Comparison of ENCODE assay signal across 16 cellular contexts in the genomic region with DNA sequence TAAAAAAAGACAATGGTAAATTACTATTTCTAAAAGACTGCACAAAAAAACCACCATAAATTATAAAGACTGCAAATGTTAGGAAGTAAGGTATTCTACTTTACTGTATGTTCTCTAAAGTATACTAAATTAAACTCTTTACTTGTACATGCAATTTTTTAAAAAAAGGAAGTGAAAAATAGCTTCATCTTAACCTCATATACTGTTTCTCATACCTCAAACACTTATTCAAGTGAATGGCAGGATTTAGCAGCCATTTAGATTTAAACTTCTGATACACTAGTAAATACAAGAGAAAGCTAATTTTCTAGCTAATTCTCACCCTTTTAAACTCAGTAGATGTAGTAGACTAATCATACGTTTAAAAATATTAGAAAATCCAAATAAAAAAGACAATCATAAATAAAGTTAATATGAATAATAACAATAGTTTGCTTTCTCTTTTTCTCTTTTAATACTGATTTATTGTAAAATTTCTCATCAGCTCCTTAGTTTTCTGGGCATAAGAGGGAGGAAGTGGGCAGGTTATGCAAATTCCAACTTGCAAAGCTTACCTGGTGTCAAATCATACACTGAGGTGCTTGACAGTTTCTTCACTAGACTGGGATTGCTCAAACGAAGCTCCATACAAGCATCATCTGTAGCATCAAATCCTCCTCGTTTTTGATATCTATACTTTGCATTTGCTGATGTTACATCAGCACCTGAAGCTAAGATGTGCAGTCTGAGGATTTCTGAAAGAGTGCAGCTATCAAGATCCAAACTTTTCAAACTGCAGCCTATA.
DNase-seq lines count a peak whose midpoint lies in the region; ATAC-seq and TF ChIP-seq lines count a peak whose summit lies in the region.
"Had no signal": no experiment of that assay in that cellular context is flagged by ENCODE, and none has a peak within 500 bp of the region (broad histone marks: within the 10 kb centered on the region; RNA-seq: fewer than 3 reads in every experiment).

No MANE protein-coding gene starts in this region.

- no peak overlapping the region for H3K4me3 ChIP-seq in DOHH2 (ENCODE audit: low read length)
- H3K4me3 ChIP-seq in SU-DHL-6 (ENCODE audit: insufficient read depth, low read length, poor library complexity, severe bottlenecking) = no peak overlapping the region
- H3K4me3 ChIP-seq in mammary epithelial cell (replicated peaks in 1 of 3; ENCODE audit: insufficient read depth in 1 of 3, low read depth in 2 of 3, low read length in 3 of 3) = no peak overlapping the region

- H3K4me2 ChIP-seq in DOHH2 (ENCODE audit: low read length) (peak overlapping the region; percentile 46), SU-DHL-6 (ENCODE audit: low read depth, low read length, poor library complexity, severe bottlenecking) (peak overlapping the region; percentile 24), mammary epithelial cell (ENCODE audit: insufficient read depth, low read depth, low read length) (no peak overlapping the region)

- H3K9me2 ChIP-seq in DOHH2 (replicated peaks; ENCODE audit: control insufficient read depth, low read length) (no peaks in the 10 kb centered on the region), SU-DHL-6 (replicated peaks; ENCODE audit: insufficient read depth, low read length) (no peaks in the 10 kb centered on the region)

- peaks cover 7% of the 10 kb centered on the region; the same call in 1 of the 2 replicates for H3K79me2 ChIP-seq in DOHH2 (ENCODE audit: control insufficient read depth, low read length)
- 0 out of 2 replicates have a peak, but pooled peaks cover 4% of the 10 kb centered on the region for H3K79me2 ChIP-seq in SU-DHL-6 (ENCODE audit: insufficient read depth, low read length)
- peaks cover 11% of the 10 kb centered on the region for H3K79me2 ChIP-seq in mammary epithelial cell (ENCODE audit: insufficient read depth, low read length)

- DNase-seq in mammary epithelial cell (no peak), amygdala (lab: John Stamatoyannopoulos, UW) (no peak)
- DNase-seq: KG1; NCI-H146; NCI-H446 treated with DMSO at 0.1 percent for 48 hours; right cardiac atrium; stimulated activated CD4-positive, alpha-beta T cell treated with anti-CD3 and anti-CD28 coated beads, Interleukin-1b, Interleukin-23, amount 100 ng/mL, for 48 hours had no signal

- WGBS in mammary epithelial cell (ENCODE audit: low coverage, missing lambda C conversion rate) = 41% methylated on average over 3 of the region's 3 CpGs

- TF ChIP-seq CTCF in DOHH2 (IDR thresholded peaks at IDR 0.05; ENCODE audit: low read depth, low read length, poor library complexity, severe bottlenecking) (no peak), SU-DHL-6 (IDR thresholded peaks at IDR 0.05; ENCODE audit: insufficient read depth, low read length, poor library complexity, severe bottlenecking) (no peak), mammary epithelial cell (conservative IDR thresholded peaks at IDR 0.05 in 1 of 2, IDR thresholded peaks at IDR 0.05 in 1 of 2; ENCODE audit: extremely low read depth in 1 of 2, insufficient read depth in 1 of 2, low read depth in 1 of 2, low read length in 2 of 2) (no peak)

- dilution Hi-C loops in mammary epithelial cell (cut with HindIII; ENCODE audit: low sequenced_read_pairs) = no loop called here

- CTCF ChIA-PET in mammary epithelial cell (lab: Charles Lee; ENCODE audit: low non-redundant PET) = no interaction called here

- peaks cover 26% of the 10 kb centered on the region for H3F3A ChIP-seq in DOHH2 (ENCODE audit: control insufficient read depth, insufficient read depth)
- H3F3A ChIP-seq in SU-DHL-6 (ENCODE audit: insufficient read depth) = peaks cover 11% of the 10 kb centered on the region; the same call in 1 of the 2 replicates

- H3K27ac ChIP-seq in DOHH2 (ENCODE audit: low read depth, low read length) = peak overlapping the region; percentile 53
- H3K27ac ChIP-seq in SU-DHL-6 (ENCODE audit: low read depth, low read length) = peak overlapping the region; percentile 46
- H3K27ac ChIP-seq in mammary epithelial cell (ENCODE audit: insufficient read depth, low read depth, low read length) = no peak overlapping the region
- H3K27ac ChIP-seq: HL-60 had no signal

- BruUV-seq in mammary epithelial cell (replicated peaks; lab: Mats Ljungman, UMichigan) = no TSS peak

- no peaks in the 10 kb centered on the region for H3K27me3 ChIP-seq in DOHH2 (ENCODE audit: control insufficient read depth, low read length)
- H3K27me3 ChIP-seq in SU-DHL-6 (ENCODE audit: low read length) = no peaks in the 10 kb centered on the region
- no peaks in the 10 kb centered on the region for H3K27me3 ChIP-seq in mammary epithelial cell (ENCODE audit: insufficient read depth, low read length)

- H2AFZ ChIP-seq in SU-DHL-6 (ENCODE audit: low read depth, low read length, severe bottlenecking) = no peak overlapping the region
- no peak overlapping the region for H2AFZ ChIP-seq in mammary epithelial cell (ENCODE audit: low read depth, low read length)

- in situ Hi-C loops in mammary epithelial cell (cut with MboI; ENCODE audit: low sequenced_read_pairs in 2 of 2) = no loop called here

- H4K20me1 ChIP-seq in DOHH2 (ENCODE audit: control insufficient read depth, insufficient read depth, low read depth, low read length) = no peaks in the 10 kb centered on the region; the same call in 1 of the 2 replicates
- H4K20me1 ChIP-seq in SU-DHL-6 (ENCODE audit: low read depth, low read length) = no peaks in the 10 kb centered on the region
- H4K20me1 ChIP-seq in mammary epithelial cell (ENCODE audit: insufficient read depth, low read length) = no peaks in the 10 kb centered on the region

- intact Hi-C loops in mammary epithelial cell (cut with micrococcal nuclease) = no loop called here

- H3K36me3 ChIP-seq in DOHH2 (ENCODE audit: control insufficient read depth, low read length) (peaks cover 90% of the 10 kb centered on the region), SU-DHL-6 (ENCODE audit: low read length) (peaks cover 37% of the 10 kb centered on the region), mammary epithelial cell (ENCODE audit: insufficient read depth, low read length) (peaks cover 19% of the 10 kb centered on the region)

- H3K9me3 ChIP-seq in DOHH2 (ENCODE audit: control insufficient read depth, insufficient read depth, low read length) (no peaks in the 10 kb centered on the region), SU-DHL-6 (ENCODE audit: insufficient read depth, low read length) (no peaks in the 10 kb centered on the region), mammary epithelial cell (replicated peaks; ENCODE audit: insufficient read depth, low read length) (no peaks in the 10 kb centered on the region)

- ATAC-seq in GM18868 (IDR thresholded peaks at IDR 0.05; ENCODE audit: unreplicated experiment) (peak; percentile 79), HG03060 (IDR thresholded peaks at IDR 0.05; ENCODE audit: low read depth, unreplicated experiment) (peak; percentile 50), HG03159 (IDR thresholded peaks at IDR 0.05; ENCODE audit: unreplicated experiment) (no peak), HG03457 (IDR thresholded peaks at IDR 0.05; ENCODE audit: unreplicated experiment) (no peak)
- ATAC-seq: Panc1, right cardiac atrium, WTC11 had no signal

- H3K4me1 ChIP-seq in DOHH2 (ENCODE audit: control insufficient read depth, low read length) (peaks cover 49% of the 10 kb centered on the region), mammary epithelial cell (ENCODE audit: insufficient read depth, low read length) (peaks cover 12% of the 10 kb centered on the region)

- H3K9ac ChIP-seq in SU-DHL-6 (ENCODE audit: low read length) = no peak overlapping the region
- no peak overlapping the region for H3K9ac ChIP-seq in mammary epithelial cell (ENCODE audit: insufficient read depth, low read length)

Comparison
In these comparisons a context has a peak if more than half of its experiments do, and no peak if none do; other contexts are left out.
1. ATAC-seq: peak in GM18868 (single experiment) and HG03060 (single experiment); none in HG03159 (single experiment) and HG03457 (single experiment).